11 cellular contexts compared by ENCODE assay signal in the genomic region with DNA sequence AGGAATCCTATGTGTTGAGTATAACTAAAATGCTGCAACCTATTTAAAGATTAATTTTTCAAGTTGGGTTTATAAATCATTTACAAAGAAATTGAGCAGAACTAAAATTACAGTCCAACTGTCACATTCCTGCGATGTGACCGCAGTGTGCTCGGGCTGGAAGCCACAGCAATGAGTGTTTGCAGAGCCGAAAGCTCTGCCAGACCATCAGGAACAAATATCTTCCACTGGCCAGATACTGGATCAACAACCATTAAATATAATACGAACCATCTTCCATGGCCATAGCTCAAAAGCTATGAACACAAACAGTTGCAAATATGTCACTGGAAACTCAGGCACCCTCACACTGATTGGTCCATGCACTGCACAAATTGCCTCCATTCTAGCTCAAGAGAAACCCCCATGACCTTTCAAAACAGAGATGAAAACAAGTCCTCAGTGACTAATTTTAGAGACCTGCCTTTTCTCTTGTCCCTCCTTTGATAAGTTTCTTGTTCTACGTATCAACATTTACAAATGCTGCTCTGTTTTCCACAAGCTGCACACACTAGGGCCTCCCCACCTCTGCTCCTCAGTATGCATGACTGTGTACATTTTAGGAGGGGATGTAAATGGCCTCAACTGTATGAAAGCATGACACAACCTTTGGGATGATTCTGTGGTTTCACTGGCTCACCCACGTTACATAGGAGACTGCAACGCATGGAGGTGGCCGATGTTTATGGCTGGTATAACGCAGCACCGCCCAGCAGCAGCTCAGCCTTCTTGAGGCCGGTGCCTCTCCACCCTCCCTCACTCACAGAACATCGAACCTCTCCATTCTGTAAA.
DNase-seq lines count a peak whose midpoint lies in the region; ATAC-seq, FAIRE-seq and TF ChIP-seq lines count a peak whose summit lies in the region.
"Had no signal": no experiment of that assay in that cellular context is flagged by ENCODE, and none has a peak within 500 bp of the region (broad histone marks: within the 10 kb centered on the region; RNA-seq: fewer than 3 reads in every experiment).

No MANE protein-coding gene starts in this region.

- H3K36me3 ChIP-seq in right atrium auricular region (no peaks in the 10 kb centered on the region), HepG2 (replicated peaks in 1 of 2; ENCODE audit: control insufficient read depth in 1 of 2, insufficient read depth in 2 of 2, low read length in 2 of 2) (no peaks in the 10 kb centered on the region), uterus (peaks cover 0 to 5% of the 10 kb centered on the region in 2 donors)

- no TSS peak for BruUV-seq in HepG2 (replicated peaks; lab: Mats Ljungman, UMichigan)

- intact Hi-C loops in Right ventricle myocardium superior (cut with DNase I) (loop anchor here (10.0 kb wide), 1 partner anchor 635 kb away; no protein-coding TSS in a partner anchor), HepG2 (cut with micrococcal nuclease; ENCODE audit: unreplicated experiment) (no loop called here), uterus (cut with DNase I; ENCODE audit: low total_unique reads) (no loop called here)

- in situ Hi-C loops in HepG2 (cut with HindIII; ENCODE audit: extremely low pct_ligation_motif_present, low pct_unique_long_range_greater_than_20kb) = no loop called here

- H3K4me3 Mint-ChIP-seq in activated naive CD8-positive, alpha-beta T cell = peak overlapping the region; percentile 14
- H3K4me3 Mint-ChIP-seq: GM23338, mesothelial cell of epicardium had no signal

- CTCF ChIA-PET in HepG2 (lab: Yijun Ruan, JAX; ENCODE audit: low intra/inter-chr PET ratio, low total read pairs) = no interaction called here

- H3K9ac ChIP-seq in HepG2 (ENCODE audit: insufficient read depth, low read depth, low read length) = no peak overlapping the region

- H3K27ac Mint-ChIP-seq in activated naive CD8-positive, alpha-beta T cell = peak overlapping the region; percentile 59
- H3K27ac Mint-ChIP-seq: GM23338, mesothelial cell of epicardium had no signal

- POLR2A ChIA-PET in HepG2 (lab: Yijun Ruan, JAX) = no interaction called here

- H3K27ac ChIP-seq in right atrium auricular region = no peak overlapping the region
- H3K27ac ChIP-seq in HepG2 (ENCODE audit: extremely low read length, insufficient read depth, low read length) = no peak overlapping the region
- peak overlapping the region; percentile 73 to 78 for H3K27ac ChIP-seq in uterus

- TF ChIP-seq EP300 in HepG2 (IDR thresholded peaks at IDR 0.05; ENCODE audit: low read depth in 2 of 2, low read length in 2 of 2) (no peak), HepG2 (CRISPR knock-in tag; IDR thresholded peaks at IDR 0.05; ENCODE audit: borderline replicate concordance) (no peak)

- H3K9me3 ChIP-seq in right atrium auricular region (peaks cover 0 to 13% of the 10 kb centered on the region in 2 donors), HepG2 (ENCODE audit: low read length) (peaks cover 8% of the 10 kb centered on the region), uterus (no peaks in the 10 kb centered on the region)

- no peaks in the 10 kb centered on the region for H3K9me3 Mint-ChIP-seq in activated naive CD8-positive, alpha-beta T cell (ENCODE audit: low read depth)

- TF ChIP-seq POLR2A in HepG2 (IDR thresholded peaks at IDR 0.05; ENCODE audit: insufficient read depth in 1 of 2, low read depth in 2 of 2, low read length in 2 of 2) = no peak
- no peak for TF ChIP-seq POLR2A in uterus (IDR thresholded peaks at IDR 0.05)

- H3K27me3 ChIP-seq in right atrium auricular region = no peaks in the 10 kb centered on the region
- no peaks in the 10 kb centered on the region for H3K27me3 ChIP-seq in HepG2 (ENCODE audit: control insufficient read depth in 1 of 2, insufficient read depth in 2 of 2, low read length in 2 of 2)
- no peaks in the 10 kb centered on the region for H3K27me3 ChIP-seq in uterus

- H2AFZ ChIP-seq in HepG2 (ENCODE audit: low read length) = no peak overlapping the region
- H2AFZ ChIP-seq: GM23338 had no signal

- H3K4me1 Mint-ChIP-seq in activated naive CD8-positive, alpha-beta T cell (ENCODE audit: low read depth) = peaks cover 17% of the 10 kb centered on the region
- H3K4me1 Mint-ChIP-seq: GM23338, mesothelial cell of epicardium had no signal

- TF ChIP-seq CTCF in right atrium auricular region (IDR thresholded peaks at IDR 0.05) = no peak
- TF ChIP-seq CTCF in HepG2 (CRISPR knock-in tag; IDR thresholded peaks at IDR 0.05) = no peak
- TF ChIP-seq CTCF in uterus (IDR thresholded peaks at IDR 0.05) = no peak

- no peaks in the 10 kb centered on the region for H3K27me3 Mint-ChIP-seq in activated naive CD8-positive, alpha-beta T cell

- H3K4me2 ChIP-seq in HepG2 (ENCODE audit: low read depth, low read length) = no peak overlapping the region
- H3K4me2 ChIP-seq: GM23338 had no signal

- WGBS in HepG2 (ENCODE audit: low lambda C conversion rate) = 83% methylated on average over 13 of the region's 13 CpGs

- H3K36me3 Mint-ChIP-seq in activated naive CD8-positive, alpha-beta T cell = peaks cover 7% of the 10 kb centered on the region

- no peak for TF ChIP-seq RAD21 in HepG2 (CRISPR knock-in tag; IDR thresholded peaks at IDR 0.05)

- DNase-seq in Right ventricle myocardium superior (no peak), right atrium auricular region (ENCODE audit: low spot score) (no peak), HepG2 (ENCODE audit: low spot score) (no peak), uterus (peak; percentile 71), activated gamma-delta T cell treated with Interleukin-2 at 50 U/mL for 16 hours (no peak)
- DNase-seq: NCI-H1930 had no signal

- H3K4me3 ChIP-seq in right atrium auricular region (no peak overlapping the region), HepG2 (replicated peaks in 1 of 3; ENCODE audit: insufficient read depth in 1 of 3, low read depth in 2 of 3, low read length in 3 of 3) (no peak overlapping the region), uterus (no peak overlapping the region)
- H3K4me3 ChIP-seq: GM23338 had no signal

- ATAC-seq in Right ventricle myocardium superior (ENCODE audit: poor library complexity) (peak; percentile 73), HepG2 (no peak), GM18907 (IDR thresholded peaks at IDR 0.05; ENCODE audit: unreplicated experiment) (no peak), GM19452 (IDR thresholded peaks at IDR 0.05; ENCODE audit: unreplicated experiment) (no peak)
- ATAC-seq: GM23338 had no signal

- H3K4me1 ChIP-seq in right atrium auricular region (peaks cover 0 to 6% of the 10 kb centered on the region in 2 donors), HepG2 (ENCODE audit: insufficient read depth, low read length) (no peaks in the 10 kb centered on the region), uterus (peaks cover 0 to 7% of the 10 kb centered on the region in 2 donors)

- no peaks in the 10 kb centered on the region for H3K79me2 ChIP-seq in HepG2 (ENCODE audit: insufficient read depth, low read length)

- H4K20me1 ChIP-seq in HepG2 (ENCODE audit: insufficient read depth, low read length) = no peaks in the 10 kb centered on the region

- no peak for FAIRE-seq in HepG2 (lab: Jason Lieb, UNC)

TF ChIP-seq in HepG2, 621 proteins besides CTCF, POLR2A, EP300 and RAD21:
- TF ChIP-seq, protein P1, sequence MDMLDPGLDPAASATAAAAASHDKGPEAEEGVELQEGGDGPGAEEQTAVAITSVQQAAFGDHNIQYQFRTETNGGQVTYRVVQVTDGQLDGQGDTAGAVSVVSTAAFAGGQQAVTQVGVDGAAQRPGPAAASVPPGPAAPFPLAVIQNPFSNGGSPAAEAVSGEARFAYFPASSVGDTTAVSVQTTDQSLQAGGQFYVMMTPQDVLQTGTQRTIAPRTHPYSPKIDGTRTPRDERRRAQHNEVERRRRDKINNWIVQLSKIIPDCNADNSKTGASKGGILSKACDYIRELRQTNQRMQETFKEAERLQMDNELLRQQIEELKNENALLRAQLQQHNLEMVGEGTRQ (IDR thresholded peaks at IDR 0.05; ENCODE audit: low read depth, low read length) = 0 out of 2 replicates have a peak, but pooled peaks have one; percentile 1
- TF ChIP-seq, protein P1 (CRISPR knock-in tag; IDR thresholded peaks at IDR 0.05; ENCODE audit: borderline replicate concordance) = no peak
- no peak for TF ChIP-seq YY1 (IDR thresholded peaks at IDR 0.05; ENCODE audit: insufficient read depth, insufficient replicate concordance, low read depth, low read length)

Comparison
In these comparisons a context has a peak if more than half of its experiments do, and no peak if none do; other contexts are left out.
1. DNase-seq: peak in uterus (2 of 2); none in Right ventricle myocardium superior (single experiment), right atrium auricular region (single experiment), HepG2 (single experiment) and activated gamma-delta T cell treated with Interleukin-2 at 50 U/mL for 16 hours (single experiment).
2. H3K27ac ChIP-seq: peak in uterus (2 of 2); none in right atrium auricular region (0 of 2) and HepG2 (single experiment).